ENCODE assay signal across 8 cellular contexts in genomic region chr14:105473033-105473676, GRCh38. TPM values are rescaled to one million over a fixed set of nuclear protein-coding genes. Genes with fewer than 3 reads are reported as not detected.
DNase-seq lines count a peak whose midpoint lies in the region; ATAC-seq and TF ChIP-seq lines count a peak whose summit lies in the region.

No MANE protein-coding gene starts in this region.

- H3K36me3 ChIP-seq in neural cell (ENCODE audit: insufficient read depth, low read length): no peaks in the 10 kb centered on the region

- DNase-seq in AG20443 (ENCODE audit: low spot score) (peak; percentile 33), coronary artery (ENCODE audit: low spot score) (peak; percentile 93), NCI-H187 (lab: John Stamatoyannopoulos, UW) (no peak), lower leg skin (ENCODE audit: low spot score in 2 of 2) (no peak)

- WGBS in lower leg skin, 2 donors: 6 to 8% methylated on average over 3 to 4 of the region's 7 CpGs

- TF ChIP-seq CTCF in coronary artery (IDR thresholded peaks at IDR 0.05): no peak
- no peak for TF ChIP-seq CTCF in neural cell (IDR thresholded peaks at IDR 0.05; ENCODE audit: poor library complexity, severe bottlenecking)
- no peak for TF ChIP-seq CTCF in lower leg skin (IDR thresholded peaks at IDR 0.05)

- H3K4me2 ChIP-seq in neural cell (ENCODE audit: low read length): peak overlapping the region; percentile 78

- H3K4me3 ChIP-seq in coronary artery (peak overlapping the region; percentile 97), neural cell (ENCODE audit: low read length) (peak overlapping the region; percentile 82), lower leg skin (ENCODE audit: low read depth, poor library complexity, severe bottlenecking) (no peak overlapping the region)

- no peaks in the 10 kb centered on the region for H3F3A ChIP-seq in neural cell (ENCODE audit: insufficient read depth, low read length, poor library complexity, severe bottlenecking)

- H3K79me2 ChIP-seq in neural cell (replicated peaks; ENCODE audit: insufficient read depth, low read length): peaks cover 28% of the 10 kb centered on the region

- H4K20me1 ChIP-seq in neural cell (ENCODE audit: insufficient read depth): no peaks in the 10 kb centered on the region

- TF ChIP-seq EP300 in Ishikawa (IDR thresholded peaks at IDR 0.05; ENCODE audit: borderline replicate concordance) (peak; percentile 42), neural cell (conservative IDR thresholded peaks at IDR 0.05; ENCODE audit: poor library complexity, severe bottlenecking) (no peak)

- peak overlapping the region; percentile 88 for H3K9ac ChIP-seq in neural cell (ENCODE audit: low read length)

- no peaks in the 10 kb centered on the region for H3K27me3 ChIP-seq in neural cell (ENCODE audit: insufficient read depth, low read depth, low read length)

- intact Hi-C loops in lower leg skin (cut with DNase I; ENCODE audit: low total_unique reads): no loop called here

- H2AFZ ChIP-seq in neural cell (ENCODE audit: low read depth, low read length): peak overlapping the region; percentile 56

- TF ChIP-seq POLR2A in lower leg skin (IDR thresholded peaks at IDR 0.05): no peak

- TF ChIP-seq RAD21 in Ishikawa (IDR thresholded peaks at IDR 0.05; ENCODE audit: low read depth) (no peak), neural cell (conservative IDR thresholded peaks at IDR 0.05) (no peak)

- H3K27ac ChIP-seq in coronary artery (peak overlapping the region; percentile 96 to 100), neural cell (ENCODE audit: low read length) (peak overlapping the region; percentile 91)

- H3K9me2 ChIP-seq in neural cell (ENCODE audit: insufficient read depth, low read length): no peaks in the 10 kb centered on the region

- no peaks in the 10 kb centered on the region for H3K9me3 ChIP-seq in neural cell (ENCODE audit: low read length)

- ATAC-seq in GM19397 (IDR thresholded peaks at IDR 0.05; ENCODE audit: unreplicated experiment) (no peak), GM21447 (IDR thresholded peaks at IDR 0.05; ENCODE audit: unreplicated experiment) (no peak)

TF ChIP-seq in Ishikawa, 13 proteins besides CTCF, POLR2A, EP300 and RAD21:
- 0 out of 2 replicates have a peak, but pooled peaks have one; percentile 6 for TF ChIP-seq MAX (IDR thresholded peaks at IDR 0.05)
- no peak for TF ChIP-seq TAF1 (IDR thresholded peaks at IDR 0.05; ENCODE audit: low read depth)
- peak; percentile 82; the same call in 1 of the 2 replicates for TF ChIP-seq ZBTB7A (IDR thresholded peaks at IDR 0.05; ENCODE audit: low read depth)
- no peak; the same call in none of the 2 replicates for TF ChIP-seq NFIC (IDR thresholded peaks at IDR 0.05)
- peak; percentile 79 for TF ChIP-seq TCF12 (IDR thresholded peaks at IDR 0.05; ENCODE audit: low read depth)

TF ChIP-seq in neural cell, 6 proteins besides CTCF, POLR2A, EP300 and RAD21:
- TF ChIP-seq EZH2 (IDR thresholded peaks at IDR 0.05; ENCODE audit: borderline replicate concordance, insufficient read depth, low read length, poor library complexity, severe bottlenecking): no peak

RNA-seq across cellular contexts. Expression of gene CRIP2, which starts 1.5 kb away (rescaled TPM):
- polyA plus RNA-seq in neural cell: 214 and 258 TPM in 2 replicates
- polyA minus RNA-seq in neural cell: 85.4 and 87.6 TPM in 2 replicates
- total RNA-seq in lower leg skin: 100 to 1,000 TPM; 103 to 203 (median 141) TPM

RNA-seq across cellular contexts. Expression of gene CRIP1, which starts 13.5 kb away (rescaled TPM):
- 0.58 and 0.82 TPM in 2 replicates for polyA plus RNA-seq in neural cell
- 1.2 TPM in 1 of 2 replicates, not detected in the other for polyA minus RNA-seq in neural cell
- 100 to 1,000 TPM in 1 of 4 donors, 10 to 100 TPM in 3; 13.1 to 103 (median 63.2) TPM for total RNA-seq in lower leg skin

RNA-seq across cellular contexts. Expression of gene TEDC1, which starts 17.9 kb away (rescaled TPM):
- 18.9 and 28.1 TPM in 2 replicates for polyA plus RNA-seq in neural cell
- 9.3 and 12.7 TPM in 2 replicates for polyA minus RNA-seq in neural cell
- total RNA-seq in lower leg skin: 10 to 100 TPM in 1 of 4 donors, 1 to 10 TPM in 3; 2.8 to 16.9 (median 5.4) TPM

RNA-seq across cellular contexts. Expression of gene TMEM121, which starts 53.2 kb away (rescaled TPM):
- 19.5 and 26.6 TPM in 2 replicates for polyA plus RNA-seq in neural cell
- 21.2 and 26.3 TPM in 2 replicates for polyA minus RNA-seq in neural cell
- total RNA-seq in lower leg skin: 1 to 10 TPM in 3 of 4 donors, under 1 TPM in 1; 0.99 to 5.4 (median 4.0) TPM

RNA-seq across cellular contexts. Expression of gene MTA1, which starts 53.5 kb away (rescaled TPM):
- polyA plus RNA-seq in neural cell: 94.0 and 101 TPM in 2 replicates
- 80.9 and 90.3 TPM in 2 replicates for polyA minus RNA-seq in neural cell
- total RNA-seq in lower leg skin: 10 to 100 TPM; 39.3 to 56.7 (median 46.4) TPM

Comparison
In these comparisons a context has a peak if more than half of its experiments do, and no peak if none do; other contexts are left out.
1. DNase-seq: peak in AG20443 (single experiment) and coronary artery (single experiment); none in NCI-H187 (0 of 2) and lower leg skin (0 of 2).